In the genomic region with DNA sequence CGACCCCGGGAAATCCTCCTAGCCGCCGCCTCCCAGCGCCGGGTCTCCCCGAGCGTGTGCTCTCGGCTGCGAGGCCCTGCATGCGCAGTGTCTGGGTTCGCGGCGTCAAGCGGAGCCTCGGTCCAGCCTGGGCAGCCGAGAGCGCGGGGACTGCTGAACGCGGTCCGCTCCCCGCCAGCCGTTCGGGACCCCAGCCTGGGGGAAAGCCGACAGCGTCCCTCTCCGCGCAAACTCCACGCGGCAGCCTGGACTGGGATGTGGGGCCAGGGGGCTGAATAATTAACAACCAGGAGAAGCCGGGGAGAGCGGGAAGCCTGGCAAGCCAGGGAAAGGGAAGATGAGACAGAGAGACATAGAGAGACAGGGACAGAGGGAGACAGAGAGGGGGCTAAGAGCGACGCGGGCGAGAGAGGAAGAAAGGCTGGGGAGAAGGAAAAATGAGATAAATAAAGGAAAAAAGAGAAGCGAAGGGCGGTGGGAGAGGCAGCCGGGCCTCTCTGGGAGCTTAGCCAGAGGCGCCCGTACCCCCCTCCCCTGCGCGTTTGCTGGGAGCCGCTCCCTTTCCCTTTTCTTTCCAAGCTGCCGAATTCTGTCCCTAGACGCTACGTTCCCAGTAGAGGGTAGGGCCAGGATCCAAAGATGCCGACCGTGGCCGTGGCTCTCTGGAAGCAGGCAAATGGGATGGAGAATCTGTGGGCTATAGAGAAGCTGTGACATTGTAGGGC, we compare ENCODE assay signal across 8 cellular contexts.
DNase-seq lines count a peak whose midpoint lies in the region; ATAC-seq and TF ChIP-seq lines count a peak whose summit lies in the region.

No MANE protein-coding gene starts in this region.

- no peaks in the 10 kb centered on the region for H3K36me3 ChIP-seq in cardiac muscle cell
- H3K36me3 ChIP-seq in mucosa of descending colon (ENCODE audit: low read depth), result no peaks in the 10 kb centered on the region
- no peaks in the 10 kb centered on the region for H3K36me3 ChIP-seq in urinary bladder (ENCODE audit: insufficient read depth)
- no peaks in the 10 kb centered on the region for H3K36me3 ChIP-seq in MM.1S (replicated peaks; ENCODE audit: insufficient read depth, low read length)

- H3K9ac ChIP-seq in MM.1S (ENCODE audit: low read length), result no peak overlapping the region

- peaks cover 12% of the 10 kb centered on the region for H3F3A ChIP-seq in MM.1S (ENCODE audit: insufficient read depth, low read length)

- no peaks in the 10 kb centered on the region for H3K9me2 ChIP-seq in MM.1S (replicated peaks; ENCODE audit: insufficient read depth, low read length)

- 2% methylated on average over 51 of the region's 51 CpGs for WGBS in urinary bladder

- H3K9me3 ChIP-seq in cardiac muscle cell (ENCODE audit: low read depth), result no peaks in the 10 kb centered on the region
- H3K9me3 ChIP-seq in mucosa of descending colon, result no peaks in the 10 kb centered on the region
- H3K9me3 ChIP-seq in MM.1S (replicated peaks; ENCODE audit: insufficient read depth, low read length), result no peaks in the 10 kb centered on the region

- H3K4me1 ChIP-seq in cardiac muscle cell (ENCODE audit: low read depth), result peaks cover 23% of the 10 kb centered on the region
- peaks cover 16% of the 10 kb centered on the region for H3K4me1 ChIP-seq in mucosa of descending colon (ENCODE audit: low read depth)
- no peaks in the 10 kb centered on the region for H3K4me1 ChIP-seq in urinary bladder (ENCODE audit: insufficient read depth)
- H3K4me1 ChIP-seq in MM.1S (ENCODE audit: low read length), result peaks cover 24% of the 10 kb centered on the region

- ATAC-seq in Right ventricle myocardium inferior (no peak), mucosa of descending colon (peak; percentile 34)

- H2AFZ ChIP-seq in MM.1S (ENCODE audit: low read length), result no peak overlapping the region

- H3K27me3 ChIP-seq in cardiac muscle cell (peaks cover 100% of the 10 kb centered on the region), MM.1S (replicated peaks; ENCODE audit: insufficient read depth, low read length) (peaks cover 96% of the 10 kb centered on the region)

- DNase-seq in cardiac muscle cell (ENCODE audit: low read depth in 1 of 2, low spot score in 1 of 2), result peak in 1 of 2 donors; percentile 58
- DNase-seq in Right ventricle myocardium inferior (ENCODE audit: missing footprints), result no peak
- no peak for DNase-seq in mucosa of descending colon
- no peak for DNase-seq in NCI-H1436 (lab: John Stamatoyannopoulos, UW)
- DNase-seq in MM.1S, result no peak
- DNase-seq in putamen (ENCODE audit: low spot score), result no peak

- H3K4me3 ChIP-seq in cardiac muscle cell (peak overlapping the region; percentile 18), mucosa of descending colon (no peak overlapping the region), urinary bladder (ENCODE audit: low read depth, low read length) (peak overlapping the region; percentile 12), MM.1S (ENCODE audit: low read length) (no peak overlapping the region)

- H3K27ac ChIP-seq in cardiac muscle cell (no peak overlapping the region), cingulate gyrus (ENCODE audit: low read depth, low read length) (peak overlapping the region; percentile 79), urinary bladder (ENCODE audit: low read depth) (no peak overlapping the region), MM.1S (ENCODE audit: low read length) (no peak overlapping the region)

- no peaks in the 10 kb centered on the region for H3K79me2 ChIP-seq in MM.1S (ENCODE audit: low read length)

- intact Hi-C loops in Right ventricle myocardium inferior (cut with DNase I) (no loop called here), mucosa of descending colon (cut with DNase I, micrococcal nuclease) (no loop called here)

- H4K20me1 ChIP-seq in MM.1S (ENCODE audit: insufficient read depth, low read length), result no peaks in the 10 kb centered on the region

- no peak overlapping the region for H3K4me2 ChIP-seq in MM.1S (ENCODE audit: low read depth, low read length)

- TF ChIP-seq CTCF in cardiac muscle cell (IDR thresholded peaks at IDR 0.05; ENCODE audit: low read depth, low read length) (no peak), mucosa of descending colon (IDR thresholded peaks at IDR 0.05) (no peak), MM.1S (IDR thresholded peaks at IDR 0.05; ENCODE audit: low read length) (no peak)

Comparison
In these comparisons a context has a peak if more than half of its experiments do, and no peak if none do; other contexts are left out.
1. H3K4me3 ChIP-seq: peak in cardiac muscle cell (single experiment) and urinary bladder (single experiment); none in mucosa of descending colon (single experiment) and MM.1S (single experiment).